ENCODE assay signal across 17 cellular contexts in genomic region chr7:98223898-98224700, GRCh38. TPM values are rescaled to one million over a fixed set of nuclear protein-coding genes. Genes with fewer than 3 reads are reported as not detected.
DNase-seq lines count a peak whose midpoint lies in the region; ATAC-seq, FAIRE-seq and TF ChIP-seq lines count a peak whose summit lies in the region.
"Had no signal": no experiment of that assay in that cellular context is flagged by ENCODE, and none has a peak within 500 bp of the region (broad histone marks: within the 10 kb centered on the region; RNA-seq: fewer than 3 reads in every experiment).

No MANE protein-coding gene starts in this region.

- H3K4me3 ChIP-seq in RWPE2 (ENCODE audit: severe bottlenecking) (no peak overlapping the region), kidney (ENCODE audit: low read length in 2 of 2) (no peak overlapping the region), prostate gland (no peak overlapping the region)

- DNase-seq in RWPE2 (ENCODE audit: low spot score) (peak; percentile 51), kidney (peak; percentile 62), prostate gland (ENCODE audit: low spot score) (no peak), NCI-H2171 treated with DMSO at 0.1 percent for 48 hours (lab: John Stamatoyannopoulos, UW) (no peak), NCI-H526 treated with DMSO at 0.1 percent for 48 hours (lab: John Stamatoyannopoulos, UW) (no peak), DMS53 treated with DMSO at 0.1 percent for 48 hours (lab: John Stamatoyannopoulos, UW; ENCODE audit: unreplicated experiment) (no peak)
- DNase-seq: C1 segment of cervical spinal cord, DMS153, NCI-H1417 treated with DMSO at 0.1 percent for 48 hours, NCI-H2081 treated with DMSO at 0.1 percent for 48 hours, NCI-H345, NCI-H69, PC-3 had no signal

- H3K9me3 ChIP-seq in RWPE2 (ENCODE audit: severe bottlenecking) (no peaks in the 10 kb centered on the region), kidney (ENCODE audit: control insufficient read depth in 1 of 2, low read length in 2 of 2) (no peaks in the 10 kb centered on the region), prostate gland (no peaks in the 10 kb centered on the region)

- FAIRE-seq in kidney (lab: Jason Lieb, UNC): no peak
- FAIRE-seq: GM18507 had no signal

- TF ChIP-seq CTCF in C4-2B (conservative IDR thresholded peaks at IDR 0.05): no peak
- no peak for TF ChIP-seq CTCF in RWPE2 (IDR thresholded peaks at IDR 0.05; ENCODE audit: poor library complexity, severe bottlenecking)
- TF ChIP-seq CTCF in kidney (IDR thresholded peaks at IDR 0.05; ENCODE audit: borderline replicate concordance, extremely low read depth, insufficient read depth): no peak
- no peak for TF ChIP-seq CTCF in prostate gland (IDR thresholded peaks at IDR 0.05)

- no peaks in the 10 kb centered on the region for H3K27me3 ChIP-seq in RWPE2 (ENCODE audit: insufficient read depth, poor library complexity, severe bottlenecking)
- no peaks in the 10 kb centered on the region for H3K27me3 ChIP-seq in prostate gland (replicated peaks; ENCODE audit: insufficient read depth)

- ATAC-seq in RWPE2 (ENCODE audit: low read depth): no peak
- ATAC-seq in GM18502 (IDR thresholded peaks at IDR 0.05; ENCODE audit: poor library complexity, unreplicated experiment): no peak
- ATAC-seq: HCT116 had no signal

- intact Hi-C loops in kidney (cut with DNase I) (no loop called here), prostate gland (cut with DNase I) (no loop called here)

- peak overlapping the region; percentile 82 for H3K27ac ChIP-seq in C4-2B
- H3K27ac ChIP-seq in RWPE2 (ENCODE audit: poor library complexity, severe bottlenecking): no peak overlapping the region
- no peak overlapping the region for H3K27ac ChIP-seq in kidney (ENCODE audit: low read depth in 2 of 2, low read length in 2 of 2)
- peak overlapping the region; percentile 71 to 79 for H3K27ac ChIP-seq in prostate gland

- H3K36me3 ChIP-seq in RWPE2 (ENCODE audit: low read depth) (no peaks in the 10 kb centered on the region), kidney (ENCODE audit: control insufficient read depth in 1 of 2, insufficient read depth in 2 of 2, low read length in 2 of 2) (peaks cover 0 to 6% of the 10 kb centered on the region in 2 donors), prostate gland (no peaks in the 10 kb centered on the region)

- WGBS in prostate gland: 83% methylated on average over 19 of the region's 21 CpGs

- TF ChIP-seq POLR2A in prostate gland (IDR thresholded peaks at IDR 0.05): no peak

- H3K4me1 ChIP-seq in RWPE2 (ENCODE audit: insufficient read depth, poor library complexity, severe bottlenecking): no peaks in the 10 kb centered on the region
- no peaks in the 10 kb centered on the region for H3K4me1 ChIP-seq in kidney (ENCODE audit: control insufficient read depth in 1 of 2, insufficient read depth in 1 of 2, low read depth in 1 of 2, low read length in 2 of 2)
- H3K4me1 ChIP-seq in prostate gland (replicated peaks): peaks cover 25% of the 10 kb centered on the region

- no peak overlapping the region for H3K9ac ChIP-seq in kidney (ENCODE audit: low read length in 2 of 2)

RNA-seq across cellular contexts. Expression of gene BHLHA15, which starts 12.9 kb away (rescaled TPM):
- total RNA-seq in kidney (3.1 TPM), prostate gland (10 to 100 TPM; 24.6 to 90.9 TPM)
- polyA plus RNA-seq in kidney (ENCODE audit: insufficient read depth, low read depth, low replicate concordance): not detected

RNA-seq across cellular contexts. Expression of gene TECPR1, which starts 27.9 kb away (rescaled TPM):
- total RNA-seq in kidney (39.5 TPM), prostate gland (10 to 100 TPM; 31.4 to 62.7 TPM)
- 5.1 TPM for polyA plus RNA-seq in kidney (ENCODE audit: insufficient read depth, low read depth, low replicate concordance)

RNA-seq across cellular contexts. Expression of gene BRI3, which starts 57.4 kb away (rescaled TPM):
- 192 TPM for total RNA-seq in kidney
- 240 TPM for polyA plus RNA-seq in kidney (ENCODE audit: insufficient read depth, low read depth, low replicate concordance)
- 10 to 100 TPM; 68.5 to 85.4 TPM for total RNA-seq in prostate gland

Comparison
In these comparisons a context has a peak if more than half of its experiments do, and no peak if none do; other contexts are left out.
1. H3K27ac ChIP-seq: peak in C4-2B (single experiment) and prostate gland (2 of 2); none in RWPE2 (single experiment) and kidney (0 of 2).
2. DNase-seq: peak in RWPE2 (single experiment) and kidney (single experiment); none in prostate gland (single experiment), NCI-H2171 treated with DMSO at 0.1 percent for 48 hours (single experiment), NCI-H526 treated with DMSO at 0.1 percent for 48 hours (single experiment) and DMS53 treated with DMSO at 0.1 percent for 48 hours (single experiment).